27 cellular contexts compared by ENCODE assay signal in genomic region chr2:31865215-31865614, GRCh38.
DNase-seq lines count a peak whose midpoint lies in the region; ATAC-seq, FAIRE-seq and TF ChIP-seq lines count a peak whose summit lies in the region.
"Had no signal": no experiment of that assay in that cellular context is flagged by ENCODE, and none has a peak within 500 bp of the region (broad histone marks: within the 10 kb centered on the region; RNA-seq: fewer than 3 reads in every experiment).

No MANE protein-coding gene starts in this region.

- no peaks in the 10 kb centered on the region for H3K27me3 Mint-ChIP-seq in activated naive CD8-positive, alpha-beta T cell treated with anti-CD3 and anti-CD28 coated beads for 36 hours
- H3K27me3 Mint-ChIP-seq in activated naive CD8-positive, alpha-beta T cell treated with anti-CD3 and anti-CD28 coated beads, Interleukin-2, amount 50 U/mL, for 24 hours: no peaks in the 10 kb centered on the region
- H3K27me3 Mint-ChIP-seq: CD4-positive, alpha-beta memory T cell; CD4-positive, CD25-positive, alpha-beta regulatory T cell; CD8-positive, alpha-beta memory T cell had no signal

- H3K4me1 ChIP-seq in GM12878 (ENCODE audit: control insufficient read depth, insufficient read depth, low read length): no peaks in the 10 kb centered on the region
- H3K4me1 ChIP-seq: BE2C had no signal

- no peak for TF ChIP-seq EP300 in GM12878 (IDR thresholded peaks at IDR 0.05; ENCODE audit: borderline replicate concordance in 1 of 2, control insufficient read depth in 1 of 2, low read depth in 2 of 2, low read length in 2 of 2)

- CTCF ChIA-PET in GM12878 (lab: Yijun Ruan, JAX): interaction anchor here (0.7 to 1.2 kb wide), 4 partner anchors 10 to 143 kb away, joined by 3 to 5 read pairs (median 4); no protein-coding TSS in a partner anchor

- no peak for DNase-seq in activated naive CD8-positive, alpha-beta T cell treated with anti-CD3 and anti-CD28 coated beads for 36 hours
- DNase-seq in activated naive CD8-positive, alpha-beta T cell treated with anti-CD3 and anti-CD28 coated beads, Interleukin-2, amount 50 U/mL, for 24 hours: no peak
- DNase-seq in GM10266 (ENCODE audit: extremely low spot score): peak; percentile 10
- DNase-seq in GM13977 (ENCODE audit: low spot score): peak; percentile 31
- DNase-seq in GM12878 (ENCODE audit: low read depth, low spot score): no peak
- DNase-seq in stimulated activated CD4-positive, alpha-beta T cell treated with anti-CD3 and anti-CD28 coated beads, Interleukin-15, amount 100 ng/mL, for 24 hours: no peak
- DNase-seq: ACHN; BE2C; C1 segment of cervical spinal cord; CD4-positive, alpha-beta memory T cell; CD4-positive, CD25-positive, alpha-beta regulatory T cell; CD8-positive, alpha-beta memory T cell; COR-L47; DMS 273 treated with DMSO at 0.1 percent for 48 hours; DMS153; DMS53; DMS79; DND-41; EL; GDM1 had no signal

- no peaks in the 10 kb centered on the region for H3K36me3 ChIP-seq in GM12878 (ENCODE audit: control insufficient read depth in 2 of 2, insufficient read depth in 2 of 2, low read length in 1 of 2)
- H3K36me3 ChIP-seq: BE2C had no signal

- H3K9ac ChIP-seq in GM12878 (ENCODE audit: control insufficient read depth, insufficient read depth, low read length): no peak overlapping the region
- H3K9ac ChIP-seq: BLaER1 had no signal

- TF ChIP-seq POLR2A in GM12878 (IDR thresholded peaks at IDR 0.05; ENCODE audit: low read depth, low read length): no peak

- H3K4me2 ChIP-seq in GM12878 (ENCODE audit: control insufficient read depth, insufficient read depth): no peak overlapping the region
- H3K4me2 ChIP-seq: BLaER1 had no signal

- no peaks in the 10 kb centered on the region for H3K27me3 ChIP-seq in GM12878 (replicated peaks in 1 of 2; ENCODE audit: control insufficient read depth in 2 of 2, insufficient read depth in 2 of 2, low read length in 1 of 2)
- H3K27me3 ChIP-seq: BE2C, BLaER1 had no signal

- ATAC-seq in activated naive CD8-positive, alpha-beta T cell treated with anti-CD3 and anti-CD28 coated beads, Interleukin-2, amount 50 U/mL, for 24 hours: no peak
- ATAC-seq in GM12878 (peak; percentile 78), GM19324 (IDR thresholded peaks at IDR 0.05; ENCODE audit: low FRiP score, unreplicated experiment) (no peak), HG03045 (IDR thresholded peaks at IDR 0.05; ENCODE audit: unreplicated experiment) (no peak)

- no peaks in the 10 kb centered on the region for H3K9me3 Mint-ChIP-seq in activated naive CD8-positive, alpha-beta T cell treated with anti-CD3 and anti-CD28 coated beads for 36 hours
- H3K9me3 Mint-ChIP-seq in activated naive CD8-positive, alpha-beta T cell treated with anti-CD3 and anti-CD28 coated beads, Interleukin-2, amount 50 U/mL, for 24 hours: no peaks in the 10 kb centered on the region
- H3K9me3 Mint-ChIP-seq: CD14-positive monocyte; CD4-positive, alpha-beta memory T cell; CD4-positive, CD25-positive, alpha-beta regulatory T cell; CD8-positive, alpha-beta memory T cell had no signal

- in situ Hi-C loops in GM13977 (cut with MboI; ENCODE audit: low pct_unique_long_range_greater_than_20kb, low sequenced_read_pairs, unreplicated experiment) (no loop called here), GM12878 (cut with MboI) (no loop called here)

- POLR2A ChIA-PET in GM12878 (lab: Charles Lee): interaction anchor here (0.5 to 1.4 kb wide), 3 partner anchors 21 to 321 kb away, joined by 4 to 5 read pairs (median 4); no protein-coding TSS in a partner anchor

- no peak overlapping the region for H3K4me3 Mint-ChIP-seq in activated naive CD8-positive, alpha-beta T cell treated with anti-CD3 and anti-CD28 coated beads for 36 hours
- H3K4me3 Mint-ChIP-seq in activated naive CD8-positive, alpha-beta T cell treated with anti-CD3 and anti-CD28 coated beads, Interleukin-2, amount 50 U/mL, for 24 hours: no peak overlapping the region
- H3K4me3 Mint-ChIP-seq: CD14-positive monocyte; CD4-positive, alpha-beta memory T cell; CD4-positive, CD25-positive, alpha-beta regulatory T cell; CD8-positive, alpha-beta memory T cell had no signal

- no TSS peak for BruUV-seq in GM12878 (replicated peaks; lab: Mats Ljungman, UMichigan)

- no peak for FAIRE-seq in GM12878 (lab: Jason Lieb, UNC)
- FAIRE-seq: GM12891, GM19239 had no signal

- H3K9me3 ChIP-seq in GM12878 (replicated peaks; ENCODE audit: control insufficient read depth, insufficient read depth, low read length): no peaks in the 10 kb centered on the region
- H3K9me3 ChIP-seq: BE2C, BLaER1 had no signal

- no peak overlapping the region for H3K27ac ChIP-seq in GM12878 (ENCODE audit: control insufficient read depth, insufficient read depth)
- H3K27ac ChIP-seq: 22Rv1, BLaER1 had no signal

- no peak overlapping the region for H3K4me3 ChIP-seq in GM12878
- H3K4me3 ChIP-seq: BLaER1 had no signal

- H3K79me2 ChIP-seq in GM12878 (ENCODE audit: control insufficient read depth, insufficient read depth, low read length): no peaks in the 10 kb centered on the region

- H4K20me1 ChIP-seq in GM12878 (ENCODE audit: control insufficient read depth, insufficient read depth): no peaks in the 10 kb centered on the region
- H4K20me1 ChIP-seq: BLaER1 had no signal

- H3K4me1 Mint-ChIP-seq in activated naive CD8-positive, alpha-beta T cell treated with anti-CD3 and anti-CD28 coated beads for 36 hours: no peaks in the 10 kb centered on the region
- no peaks in the 10 kb centered on the region for H3K4me1 Mint-ChIP-seq in activated naive CD8-positive, alpha-beta T cell treated with anti-CD3 and anti-CD28 coated beads, Interleukin-2, amount 50 U/mL, for 24 hours
- H3K4me1 Mint-ChIP-seq: CD14-positive monocyte; CD4-positive, alpha-beta memory T cell; CD8-positive, alpha-beta memory T cell had no signal

- no peak overlapping the region for H2AFZ ChIP-seq in GM12878 (ENCODE audit: control insufficient read depth, low read depth, low read length)

- intact Hi-C loops in GM12878 (cut with micrococcal nuclease; ENCODE audit: unreplicated experiment): no loop called here

- RAD21 ChIA-PET in GM12878 (lab: Charles Lee; ENCODE audit: unreplicated experiment): interaction anchor here (0.6 to 1.8 kb wide), 5 partner anchors 12 to 596 kb away, joined by 3 to 7 read pairs (median 5); partner anchors contain the start of gene SPAST

- TF ChIP-seq CTCF in GM10266 (IDR thresholded peaks at IDR 0.05; ENCODE audit: control insufficient read depth, insufficient read depth, low read depth, missing control alignments) (no peak), GM13977 (IDR thresholded peaks at IDR 0.05; ENCODE audit: extremely low read depth, insufficient read depth, missing control alignments) (no peak), GM12878 (IDR thresholded peaks at IDR 0.05 in 2 of 3, conservative IDR thresholded peaks at IDR 0.05 in 1 of 3; ENCODE audit: control insufficient read depth in 2 of 3, extremely low read depth in 1 of 3, insufficient read depth in 1 of 3, low read depth in 3 of 3, low read length in 3 of 3) (no peak)

- SMC1A ChIA-PET in GM12878 (lab: Charles Lee; ENCODE audit: uncharacterized antibody, unreplicated experiment): interaction anchor here (0.5 to 1.1 kb wide), 5 partner anchors 12 to 367 kb away, joined by 3 read pairs; no protein-coding TSS in a partner anchor

- peaks cover 4% of the 10 kb centered on the region for H3K36me3 Mint-ChIP-seq in activated naive CD8-positive, alpha-beta T cell treated with anti-CD3 and anti-CD28 coated beads for 36 hours
- peaks cover 14% of the 10 kb centered on the region for H3K36me3 Mint-ChIP-seq in activated naive CD8-positive, alpha-beta T cell treated with anti-CD3 and anti-CD28 coated beads, Interleukin-2, amount 50 U/mL, for 24 hours (ENCODE audit: low read depth)

- peak overlapping the region; percentile 11 for H3K27ac Mint-ChIP-seq in activated naive CD8-positive, alpha-beta T cell treated with anti-CD3 and anti-CD28 coated beads for 36 hours
- no peak overlapping the region for H3K27ac Mint-ChIP-seq in activated naive CD8-positive, alpha-beta T cell treated with anti-CD3 and anti-CD28 coated beads, Interleukin-2, amount 50 U/mL, for 24 hours
- H3K27ac Mint-ChIP-seq: CD14-positive monocyte; CD4-positive, alpha-beta memory T cell; CD8-positive, alpha-beta memory T cell had no signal

- TF ChIP-seq RAD21 in GM12878 (IDR thresholded peaks at IDR 0.05; ENCODE audit: insufficient read depth, low read depth, low read length): no peak

TF ChIP-seq in GM12878, 131 proteins besides CTCF, POLR2A, EP300 and RAD21:
- TF ChIP-seq ZNF217 (IDR thresholded peaks at IDR 0.05) (0 out of 2 replicates have a peak, but pooled peaks have one; percentile 62), GABPA (IDR thresholded peaks at IDR 0.05; ENCODE audit: low read depth) (no peak), NRF1 (conservative IDR thresholded peaks at IDR 0.05; ENCODE audit: low read depth, low read length) (no peak), MEF2B (IDR thresholded peaks at IDR 0.05; ENCODE audit: partially characterized antibody, poor library complexity, severe bottlenecking) (peak; percentile 53), KLF5 (IDR thresholded peaks at IDR 0.05; ENCODE audit: partially characterized antibody) (no peak), ATF7 (IDR thresholded peaks at IDR 0.05; ENCODE audit: low read depth) (no peak), ZNF24 (IDR thresholded peaks at IDR 0.05) (peak; percentile 19; the same call in 1 of the 2 replicates), CBX5 (IDR thresholded peaks at IDR 0.05; ENCODE audit: low read depth) (no peak), JUNB (IDR thresholded peaks at IDR 0.05) (peak; percentile 25; the same call in 1 of the 2 replicates), MTA2 (IDR thresholded peaks at IDR 0.05; ENCODE audit: low read depth) (peak; percentile 95), CBX3 (IDR thresholded peaks at IDR 0.05; ENCODE audit: borderline replicate concordance, low read depth) (no peak)
- TF ChIP-seq, protein P1, sequence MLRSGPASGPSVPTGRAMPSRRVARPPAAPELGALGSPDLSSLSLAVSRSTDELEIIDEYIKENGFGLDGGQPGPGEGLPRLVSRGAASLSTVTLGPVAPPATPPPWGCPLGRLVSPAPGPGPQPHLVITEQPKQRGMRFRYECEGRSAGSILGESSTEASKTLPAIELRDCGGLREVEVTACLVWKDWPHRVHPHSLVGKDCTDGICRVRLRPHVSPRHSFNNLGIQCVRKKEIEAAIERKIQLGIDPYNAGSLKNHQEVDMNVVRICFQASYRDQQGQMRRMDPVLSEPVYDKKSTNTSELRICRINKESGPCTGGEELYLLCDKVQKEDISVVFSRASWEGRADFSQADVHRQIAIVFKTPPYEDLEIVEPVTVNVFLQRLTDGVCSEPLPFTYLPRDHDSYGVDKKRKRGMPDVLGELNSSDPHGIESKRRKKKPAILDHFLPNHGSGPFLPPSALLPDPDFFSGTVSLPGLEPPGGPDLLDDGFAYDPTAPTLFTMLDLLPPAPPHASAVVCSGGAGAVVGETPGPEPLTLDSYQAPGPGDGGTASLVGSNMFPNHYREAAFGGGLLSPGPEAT (IDR thresholded peaks at IDR 0.05; ENCODE audit: low read depth): peak; percentile 41; the same call in 1 of the 2 replicates

Comparison
In these comparisons a context has a peak if more than half of its experiments do, and no peak if none do; other contexts are left out.
1. DNase-seq: peak in GM10266 (single experiment) and GM13977 (single experiment); none in activated naive CD8-positive, alpha-beta T cell treated with anti-CD3 and anti-CD28 coated beads for 36 hours (single experiment), activated naive CD8-positive, alpha-beta T cell treated with anti-CD3 and anti-CD28 coated beads, Interleukin-2, amount 50 U/mL, for 24 hours (single experiment), GM12878 (single experiment) and stimulated activated CD4-positive, alpha-beta T cell treated with anti-CD3 and anti-CD28 coated beads, Interleukin-15, amount 100 ng/mL, for 24 hours (single experiment).